In the genomic region with DNA sequence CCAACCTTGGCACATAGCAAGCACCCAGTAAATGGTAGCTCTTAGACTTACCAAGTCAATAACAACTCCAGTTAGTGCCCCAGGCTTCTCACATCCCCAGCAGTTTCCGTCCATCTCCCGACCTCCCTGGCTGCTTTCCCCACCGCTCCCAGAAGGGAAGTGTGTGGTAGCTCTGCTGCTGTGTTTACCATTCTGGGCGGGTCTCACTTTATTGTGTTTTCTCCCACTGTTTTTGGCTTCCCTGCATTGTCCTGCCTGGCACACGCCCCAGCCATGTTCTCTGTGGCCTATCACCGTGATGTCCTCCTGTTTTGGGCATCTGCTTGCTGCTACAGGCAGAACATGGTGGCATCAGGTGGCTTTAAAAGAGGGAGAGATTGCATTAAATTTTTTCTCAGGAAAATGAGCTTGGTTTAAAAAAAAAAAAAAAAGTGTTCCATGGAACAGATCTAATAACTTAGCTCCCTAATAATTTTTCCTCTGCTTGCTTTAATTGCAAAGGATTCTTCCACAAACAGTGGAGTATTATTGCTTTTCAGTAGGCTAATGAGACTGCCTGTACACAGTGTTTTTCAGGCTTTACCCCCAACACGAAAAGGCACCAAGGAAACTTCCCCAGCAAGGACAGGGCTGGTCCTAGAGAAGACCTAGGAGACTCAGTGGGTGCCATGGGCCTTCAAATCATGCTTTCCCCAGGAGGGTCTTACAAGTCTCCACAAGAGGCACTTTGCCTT, we compare ENCODE assay signal across 15 cellular contexts. TPM values are rescaled to one million over a fixed set of nuclear protein-coding genes. Genes with fewer than 3 reads are reported as not detected.
DNase-seq lines count a peak whose midpoint lies in the region; ATAC-seq, FAIRE-seq and TF ChIP-seq lines count a peak whose summit lies in the region.
"Had no signal": no experiment of that assay in that cellular context is flagged by ENCODE, and none has a peak within 500 bp of the region (broad histone marks: within the 10 kb centered on the region; RNA-seq: fewer than 3 reads in every experiment).

No MANE protein-coding gene starts in this region.

- no peaks in the 10 kb centered on the region for H4K20me1 ChIP-seq in keratinocyte (ENCODE audit: control insufficient read depth, extremely low read depth, insufficient read depth, low read length)

- H3K36me3 ChIP-seq in SJCRH30 (no peaks in the 10 kb centered on the region), keratinocyte (ENCODE audit: control insufficient read depth in 2 of 2, extremely low read depth in 1 of 2, insufficient read depth in 2 of 2, low read length in 2 of 2) (no peaks in the 10 kb centered on the region), transverse colon (no peaks in the 10 kb centered on the region)
- H3K36me3 ChIP-seq in CD8-positive, alpha-beta memory T cell (ENCODE audit: insufficient read depth, low read length) = no peaks in the 10 kb centered on the region
- H3K36me3 ChIP-seq: ascending aorta, neutrophil had no signal

- no peak overlapping the region for H3K9ac ChIP-seq in keratinocyte (ENCODE audit: control insufficient read depth, extremely low read depth, insufficient read depth, low read length)

- H3K9me3 ChIP-seq in SJCRH30 (replicated peaks) = no peaks in the 10 kb centered on the region
- no peaks in the 10 kb centered on the region for H3K9me3 ChIP-seq in keratinocyte (ENCODE audit: control insufficient read depth, low read depth, low read length)
- H3K9me3 ChIP-seq in transverse colon = no peaks in the 10 kb centered on the region
- no peaks in the 10 kb centered on the region for H3K9me3 ChIP-seq in CD8-positive, alpha-beta memory T cell (ENCODE audit: low read length)
- H3K9me3 ChIP-seq: ascending aorta, neutrophil had no signal

- CTCF ChIA-PET in CD8-positive, alpha-beta memory T cell (lab: Charles Lee) = no interaction called here

- H3K27me3 ChIP-seq in SJCRH30 (no peaks in the 10 kb centered on the region), keratinocyte (ENCODE audit: control insufficient read depth, extremely low read depth, insufficient read depth, low read length) (no peaks in the 10 kb centered on the region), transverse colon (no peaks in the 10 kb centered on the region)
- no peaks in the 10 kb centered on the region for H3K27me3 ChIP-seq in CD8-positive, alpha-beta memory T cell (ENCODE audit: insufficient read depth, low read length, poor library complexity, severe bottlenecking)
- H3K27me3 ChIP-seq: ascending aorta had no signal

- H3K36me3 Mint-ChIP-seq in CD8-positive, alpha-beta memory T cell = no peaks in the 10 kb centered on the region

- no peak for TF ChIP-seq EP300 in transverse colon (IDR thresholded peaks at IDR 0.05; ENCODE audit: low read depth)

- H3K27ac Mint-ChIP-seq in CD8-positive, alpha-beta memory T cell = no peak overlapping the region

- DNase-seq in NCI-H1417 (lab: John Stamatoyannopoulos, UW) (peak in 2 of 3 experiments; percentile 44 to 63), NCI-H1417 treated with DMSO at 0.1 percent for 48 hours (lab: John Stamatoyannopoulos, UW) (no peak), SJCRH30 (peak; percentile 49 to 64), keratinocyte (ENCODE audit: low read depth, low spot score) (no peak), transverse colon (peak; percentile 74), medulla oblongata (ENCODE audit: extremely low spot score) (no peak)
- no peak for DNase-seq in CD8-positive, alpha-beta memory T cell
- DNase-seq: activated CD4-positive, alpha-beta T cell treated with anti-CD3 and anti-CD28 coated beads for 48 hours; activated T-cell treated with anti-CD3 and anti-CD28 coated beads, Interleukin-2, amount 50 U/mL, for 48 hours; effector CD4-positive, alpha-beta T cell had no signal

- peaks cover 0 to 2% (median 0%) of the 10 kb centered on the region in 3 donors for H3K4me1 Mint-ChIP-seq in CD8-positive, alpha-beta memory T cell

- POLR2A ChIA-PET in CD8-positive, alpha-beta memory T cell (lab: Charles Lee) = no interaction called here

- in situ Hi-C loops in transverse colon (cut with MboI; ENCODE audit: low pct_ligation_motif_present in 1 of 4, low pct_unique_long_range_greater_than_20kb in 1 of 4, low sequenced_read_pairs in 3 of 4) = loop anchor here in 2 of 4 donors (25.0 kb wide), 2 partner anchors 282 to 507 kb away; no protein-coding TSS in a partner anchor

- H3K27ac ChIP-seq in SJCRH30 (no peak overlapping the region), keratinocyte (ENCODE audit: control insufficient read depth, insufficient read depth, low read length) (no peak overlapping the region), transverse colon (peak overlapping the region; percentile 34 to 77 (median 50))
- H3K27ac ChIP-seq in CD8-positive, alpha-beta memory T cell (ENCODE audit: low read depth, low read length) = no peak overlapping the region
- H3K27ac ChIP-seq: ascending aorta, neutrophil had no signal

- no peaks in the 10 kb centered on the region for H3K4me1 ChIP-seq in SJCRH30
- H3K4me1 ChIP-seq in keratinocyte (ENCODE audit: control insufficient read depth, extremely low read depth, insufficient read depth, low read length) = peaks cover 49% of the 10 kb centered on the region
- peaks cover 7 to 46% (median 10%) of the 10 kb centered on the region in 4 donors for H3K4me1 ChIP-seq in transverse colon
- H3K4me1 ChIP-seq in CD8-positive, alpha-beta memory T cell (ENCODE audit: insufficient read depth, low read length) = no peaks in the 10 kb centered on the region
- H3K4me1 ChIP-seq: ascending aorta had no signal

- no peaks in the 10 kb centered on the region for H3K9me1 ChIP-seq in keratinocyte (ENCODE audit: control insufficient read depth, extremely low read depth, insufficient read depth, low read length)

- peaks cover 5 to 16% of the 10 kb centered on the region in 2 donors for H3K27me3 Mint-ChIP-seq in CD8-positive, alpha-beta memory T cell

- H3K4me3 Mint-ChIP-seq in CD8-positive, alpha-beta memory T cell = no peak overlapping the region

- TF ChIP-seq CTCF in keratinocyte (optimal IDR thresholded peaks at IDR 0.05 in 1 of 3, IDR thresholded peaks at IDR 0.05 in 1 of 3, conservative IDR thresholded peaks at IDR 0.05 in 1 of 3; ENCODE audit: extremely low read depth in 1 of 3, insufficient read depth in 2 of 3, low read length in 3 of 3) (no peak), transverse colon (IDR thresholded peaks at IDR 0.05) (no peak)

- H3K4me2 ChIP-seq in keratinocyte (ENCODE audit: control insufficient read depth, extremely low read depth, insufficient read depth, low read depth, low read length) = peak overlapping the region; percentile 13

- no peak for TF ChIP-seq POLR2A in transverse colon (IDR thresholded peaks at IDR 0.05)

- H3K9me3 Mint-ChIP-seq in CD8-positive, alpha-beta memory T cell = no peaks in the 10 kb centered on the region

- no peak for ATAC-seq in GM19467 (IDR thresholded peaks at IDR 0.05; ENCODE audit: unreplicated experiment)

- intact Hi-C loops in transverse colon (cut with DNase I; ENCODE audit: low total_unique reads) = no loop called here

- H3K4me3 ChIP-seq in SJCRH30 (no peak overlapping the region; the same call in 1 of the 2 replicates), keratinocyte (ENCODE audit: control insufficient read depth in 2 of 3, extremely low read depth in 1 of 3, insufficient read depth in 2 of 3, low read depth in 1 of 3, low read length in 3 of 3) (no peak overlapping the region), transverse colon (no peak overlapping the region)
- H3K4me3 ChIP-seq in CD8-positive, alpha-beta memory T cell (ENCODE audit: low read length) = no peak overlapping the region
- H3K4me3 ChIP-seq: ascending aorta had no signal

- peak; percentile 49 for FAIRE-seq in keratinocyte (lab: Jason Lieb, UNC)
- FAIRE-seq: A204.1, frontal cortex had no signal

- 44 to 52% methylated on average over 4 to 7 of the region's 7 CpGs for WGBS in transverse colon (ENCODE audit: low coverage in 1 of 2), 2 donors

- peak overlapping the region; percentile 77 for H2AFZ ChIP-seq in keratinocyte (ENCODE audit: control insufficient read depth, low read length)

- no peaks in the 10 kb centered on the region for H3K79me2 ChIP-seq in keratinocyte (ENCODE audit: control insufficient read depth, insufficient read depth, low read length)

- dilution Hi-C loops in keratinocyte (cut with MboI; ENCODE audit: extremely low pct_ligation_motif_present, low sequenced_read_pairs) = no loop called here

RNA-seq across cellular contexts. Expression of gene COX7A2L, which starts 8.0 kb away (rescaled TPM):
- 306 and 322 TPM in 2 replicates for total RNA-seq in SJCRH30 (2014; rRNA removed; shearing (Covaris generic))
- polyA plus RNA-seq in keratinocyte = 126 to 172 TPM (median 144 TPM) in 3 replicates
- 73.7 TPM for polyA plus RNA-seq in keratinocyte (2011; ENCODE audit: low read depth)
- polyA plus RNA-seq in keratinocyte (2011; cell fraction: cytosol; rRNA removed) = 140 and 154 TPM in 2 replicates
- polyA plus RNA-seq in keratinocyte (2011; cell fraction: nucleus; rRNA removed) = 42.5 and 62.6 TPM in 2 replicates
- 101 and 194 TPM in 2 replicates for polyA plus RNA-seq in keratinocyte (2012; ENCODE audit: low replicate concordance)
- polyA minus RNA-seq in keratinocyte = 42.9 to 56.5 TPM (median 47.7 TPM) in 3 replicates
- polyA minus RNA-seq in keratinocyte (2011; cell fraction: cytosol; rRNA and poly(A)+ RNA removed) = 45.8 TPM
- polyA minus RNA-seq in keratinocyte (2011; cell fraction: nucleus; rRNA and poly(A)+ RNA removed) = 8.3 and 14.2 TPM in 2 replicates
- total RNA-seq in transverse colon = 100 to 1,000 TPM in 3 of 4 donors, 10 to 100 TPM in 1; 12.3 to 180 (median 152) TPM
- total RNA-seq in CD8-positive, alpha-beta memory T cell = 100 to 1,000 TPM in 1 of 2 experiments, 10 to 100 TPM in 1; 99.8 to 100 TPM
- 172 TPM for polyA plus RNA-seq in CD8-positive, alpha-beta memory T cell

Comparison
In these comparisons a context has a peak if more than half of its experiments do, and no peak if none do; other contexts are left out.
1. DNase-seq: peak in NCI-H1417 (2 of 3), SJCRH30 (2 of 2) and transverse colon (single experiment); none in NCI-H1417 treated with DMSO at 0.1 percent for 48 hours (single experiment), keratinocyte (single experiment), medulla oblongata (single experiment) and CD8-positive, alpha-beta memory T cell (0 of 5).
2. H3K27ac ChIP-seq: peak in transverse colon (4 of 4); none in SJCRH30 (single experiment), keratinocyte (single experiment) and CD8-positive, alpha-beta memory T cell (single experiment).